In genomic region chr17:55546481-55546880, GRCh38 we compare ENCODE assay signal across 24 cellular contexts. TPM values are rescaled to one million over a fixed set of nuclear protein-coding genes. Genes with fewer than 3 reads are reported as not detected.
DNase-seq lines count a peak whose midpoint lies in the region; ATAC-seq and TF ChIP-seq lines count a peak whose summit lies in the region.
"Had no signal": no experiment of that assay in that cellular context is flagged by ENCODE, and none has a peak within 500 bp of the region (broad histone marks: within the 10 kb centered on the region; RNA-seq: fewer than 3 reads in every experiment).

No MANE protein-coding gene starts in this region.

- intact Hi-C loops in heart right ventricle (cut with DNase I) (no loop called here), posterior vena cava (cut with DNase I) (no loop called here)

- peak overlapping the region; percentile 36 for H3K9ac ChIP-seq in adipocyte (ENCODE audit: low read length)

- 93 to 98% methylated on average over 2 of the region's 2 CpGs for WGBS in heart right ventricle, 2 donors

- no peaks in the 10 kb centered on the region for H3K4me1 Mint-ChIP-seq in neural crest cell

- H3K9me3 ChIP-seq in HEK293 (ENCODE audit: control insufficient read depth, insufficient read depth, low read depth, low read length), result no peaks in the 10 kb centered on the region
- peaks cover 10% of the 10 kb centered on the region for H3K9me3 ChIP-seq in adipocyte (ENCODE audit: control insufficient read depth, low read length)
- peaks cover 0 to 12% (median 0%) of the 10 kb centered on the region in 11 donors for H3K9me3 ChIP-seq in heart right ventricle
- H3K9me3 ChIP-seq: SJCRH30 had no signal

- POLR2A ChIA-PET in HEK293 (lab: Yijun Ruan, JAX), result no interaction called here

- CTCF ChIA-PET in HEK293 (lab: Yijun Ruan, JAX), result no interaction called here

- H3K27me3 ChIP-seq in adipocyte (replicated peaks; ENCODE audit: control insufficient read depth, insufficient read depth, low read length), result no peaks in the 10 kb centered on the region
- H3K27me3 ChIP-seq in heart right ventricle, result peaks cover 0 to 29% (median 3%) of the 10 kb centered on the region in 7 donors
- H3K27me3 ChIP-seq: SJCRH30 had no signal

- peaks cover 7% of the 10 kb centered on the region for H3K9me3 Mint-ChIP-seq in neural crest cell

- DNase-seq in SKM-1 treated with dmso at 0.1 percent for 144 hours (lab: John Stamatoyannopoulos, UW; ENCODE audit: unreplicated experiment) (peak; percentile 4), SKM-1 (lab: John Stamatoyannopoulos, UW; ENCODE audit: unreplicated experiment) (no peak), adipocyte (ENCODE audit: low read depth) (no peak), neural crest cell (ENCODE audit: low read depth, low spot score) (no peak), heart right ventricle (no peak), HPDE6-E6E7 (ENCODE audit: extremely low spot score) (no peak), posterior vena cava (ENCODE audit: low spot score) (no peak)
- DNase-seq: 8988T; ACHN; CD4-positive, CD25-positive, alpha-beta regulatory T cell; NCI-H2029; NCI-H446 treated with DMSO at 0.1 percent for 48 hours; NCI-H526; NCI-H82; NK-92 treated with Interleukin-12 subunit alpha and Interleukin-12 subunit beta, amount 100 ng/mL, for 24 hours; PC-3; SJCRH30 had no signal

- no peak for TF ChIP-seq CTCF in HEK293 (tag by site-specific recombination; IDR thresholded peaks at IDR 0.05)
- TF ChIP-seq CTCF in neural crest cell (conservative IDR thresholded peaks at IDR 0.05), result no peak
- no peak for TF ChIP-seq CTCF in heart right ventricle (IDR thresholded peaks at IDR 0.05)

- peaks cover 2% of the 10 kb centered on the region for H3K27me3 Mint-ChIP-seq in neural crest cell (ENCODE audit: low read depth)

- no peak overlapping the region for H3K4me3 Mint-ChIP-seq in neural crest cell
- H3K4me3 Mint-ChIP-seq: CD4-positive, CD25-positive, alpha-beta regulatory T cell; IgD-negative memory B cell had no signal

- ATAC-seq in heart right ventricle, result no peak
- ATAC-seq: HCT116, PC-3 had no signal

- no peaks in the 10 kb centered on the region for H3K36me3 Mint-ChIP-seq in neural crest cell (ENCODE audit: low read depth)
- H3K36me3 Mint-ChIP-seq: CD4-positive, CD25-positive, alpha-beta regulatory T cell had no signal

- H3K36me3 ChIP-seq in HEK293 (ENCODE audit: control insufficient read depth in 2 of 2, insufficient read depth in 1 of 2, low read length in 2 of 2) (no peaks in the 10 kb centered on the region), adipocyte (ENCODE audit: control insufficient read depth, insufficient read depth, low read length, severe bottlenecking) (no peaks in the 10 kb centered on the region), heart right ventricle (no peaks in the 10 kb centered on the region)
- H3K36me3 ChIP-seq: SJCRH30 had no signal

- H3K27ac Mint-ChIP-seq in neural crest cell (ENCODE audit: unreplicated experiment), result peak overlapping the region; percentile 39
- H3K27ac Mint-ChIP-seq: CD4-positive, CD25-positive, alpha-beta regulatory T cell had no signal

- no peak overlapping the region for H3K4me3 ChIP-seq in HEK293 (ENCODE audit: low read depth, low read length)
- H3K4me3 ChIP-seq in adipocyte (ENCODE audit: low read length), result peak overlapping the region; percentile 35
- H3K4me3 ChIP-seq in heart right ventricle, result no peak overlapping the region
- H3K4me3 ChIP-seq: SJCRH30 had no signal

- no peaks in the 10 kb centered on the region for H3K4me1 ChIP-seq in HEK293 (ENCODE audit: control insufficient read depth, insufficient read depth, low read length)
- peaks cover 19% of the 10 kb centered on the region for H3K4me1 ChIP-seq in adipocyte (ENCODE audit: control insufficient read depth, insufficient read depth, low read length)
- no peaks in the 10 kb centered on the region for H3K4me1 ChIP-seq in heart right ventricle
- H3K4me1 ChIP-seq: SJCRH30 had no signal

- H3K27ac ChIP-seq in HEK293 (ENCODE audit: extremely low read depth, low read depth, low read length), result no peak overlapping the region
- H3K27ac ChIP-seq in heart right ventricle, result no peak overlapping the region
- H3K27ac ChIP-seq: SJCRH30 had no signal

TF ChIP-seq in HEK293, 187 proteins besides CTCF, POLR2A, EP300 and RAD21:
- TF ChIP-seq ZNF768 (tag by site-specific recombination; IDR thresholded peaks at IDR 0.05), result no peak
- no peak for TF ChIP-seq AEBP2 (tag by site-specific recombination; IDR thresholded peaks at IDR 0.05; ENCODE audit: borderline replicate concordance)
- 0 out of 2 replicates have a peak, but pooled peaks have one; percentile 26 for TF ChIP-seq EGR2 (tag by site-specific recombination; IDR thresholded peaks at IDR 0.05; ENCODE audit: low read depth)
- no peak for TF ChIP-seq ZNF558 (tag by site-specific recombination; IDR thresholded peaks at IDR 0.05)
- no peak for TF ChIP-seq INSM2 (tag by site-specific recombination; IDR thresholded peaks at IDR 0.05)
- no peak for TF ChIP-seq ZNF202 (tag by site-specific recombination; IDR thresholded peaks at IDR 0.05; ENCODE audit: borderline replicate concordance)
- no peak for TF ChIP-seq ZNF423 (tag by site-specific recombination; IDR thresholded peaks at IDR 0.05)
- TF ChIP-seq ZFHX2 (tag by site-specific recombination; conservative IDR thresholded peaks at IDR 0.05), result peak; percentile 33
- no peak for TF ChIP-seq ZNF544 (tag by site-specific recombination; IDR thresholded peaks at IDR 0.05)
- no peak for TF ChIP-seq ZNF704 (tag by site-specific recombination; IDR thresholded peaks at IDR 0.05)

RNA-seq across cellular contexts. Expression of gene SMIM36, which starts 35.2 kb away (rescaled TPM):
- total RNA-seq in neural crest cell (not detected in 2 replicates), heart right ventricle (not detected), posterior vena cava (not detected)
- not detected for polyA plus RNA-seq in heart right ventricle
- total RNA-seq: CD4-positive, CD25-positive, alpha-beta regulatory T cell; Daoy; G401; H1; PC-3; SJCRH30 had no signal
- polyA plus RNA-seq: BJ; CD4-positive, CD25-positive, alpha-beta regulatory T cell; H1; IgD-negative memory B cell had no signal
